In genomic region chr2:183124222-183124956, GRCh38 we compare ENCODE assay signal across 8 cellular contexts. TPM values are rescaled to one million over a fixed set of nuclear protein-coding genes. Genes with fewer than 3 reads are reported as not detected.
DNase-seq lines count a peak whose midpoint lies in the region; ATAC-seq and TF ChIP-seq lines count a peak whose summit lies in the region.

Gene NUP35, plus strand, starts transcription at chr2:183124443. Its CDS starts 15 bp downstream, at chr2:183124458.

- TF ChIP-seq CTCF in BJ (IDR thresholded peaks at IDR 0.05; ENCODE audit: insufficient read depth, low read depth, low read length) = no peak

- POLR2A ChIA-PET in BJ (lab: Charles Lee) = no interaction called here
- POLR2A ChIA-PET in activated CD4-positive, alpha-beta T cell treated with anti-CD3 and anti-CD28 coated beads, Interleukin-2, amount 10 ng/mL, durations not matched to agents 7 days and 5 days (lab: Charles Lee) = interaction anchor here (0.6 kb wide), 1 partner anchor 72 kb away, joined by 3 read pairs; no protein-coding TSS in a partner anchor

- H3K27me3 Mint-ChIP-seq in activated CD4-positive, alpha-beta T cell treated with anti-CD3 and anti-CD28 coated beads, Interleukin-2, amount 10 ng/mL, durations not matched to agents 7 days and 5 days = peaks cover 7% of the 10 kb centered on the region

- peaks cover 36% of the 10 kb centered on the region for H3K4me1 Mint-ChIP-seq in activated CD4-positive, alpha-beta T cell treated with anti-CD3 and anti-CD28 coated beads, Interleukin-2, amount 10 ng/mL, durations not matched to agents 7 days and 5 days

- ATAC-seq in GM19328 (IDR thresholded peaks at IDR 0.05; ENCODE audit: unreplicated experiment) (peak; percentile 81), HG03520 (IDR thresholded peaks at IDR 0.05; ENCODE audit: unreplicated experiment) (peak; percentile 87)

- peak; percentile 49 for DNase-seq in BJ (ENCODE audit: low read depth)
- peak; percentile 96 for DNase-seq in NCI-H69 (lab: John Stamatoyannopoulos, UW)
- DNase-seq in activated CD4-positive, alpha-beta T cell treated with anti-CD3 and anti-CD28 coated beads, Interleukin-2, amount 10 ng/mL, durations not matched to agents 7 days and 5 days = peak; percentile 87
- DNase-seq in dedifferentiated amniotic fluid mesenchymal stem cell (ENCODE audit: extremely low spot score) = peak; percentile 95
- DNase-seq in left kidney (ENCODE audit: low read depth, low spot score) = peak; percentile 97
- peak; percentile 84 to 88 for DNase-seq in stimulated activated CD4-positive, alpha-beta T cell treated with anti-CD3 and anti-CD28 coated beads, Interleukin-2, amount 100 ng/mL, for 24 hours

- H3K27ac Mint-ChIP-seq in activated CD4-positive, alpha-beta T cell treated with anti-CD3 and anti-CD28 coated beads, Interleukin-2, amount 10 ng/mL, durations not matched to agents 7 days and 5 days = peak within 1 kb of the TSS; percentile 97

- H3K36me3 ChIP-seq in BJ (ENCODE audit: control insufficient read depth, insufficient read depth, low read length) = no peaks in the 10 kb centered on the region; the same call in 1 of the 2 replicates

- H3K4me3 Mint-ChIP-seq in activated CD4-positive, alpha-beta T cell treated with anti-CD3 and anti-CD28 coated beads, Interleukin-2, amount 10 ng/mL, durations not matched to agents 7 days and 5 days = peak within 1 kb of the TSS; percentile 96

- H3K4me3 ChIP-seq in BJ (ENCODE audit: low read depth, low read length) = peak within 1 kb of the TSS; percentile 66

- H3K27me3 ChIP-seq in BJ (ENCODE audit: control insufficient read depth, insufficient read depth, low read length) = no peaks in the 10 kb centered on the region

- no peaks in the 10 kb centered on the region for H3K9me3 Mint-ChIP-seq in activated CD4-positive, alpha-beta T cell treated with anti-CD3 and anti-CD28 coated beads, Interleukin-2, amount 10 ng/mL, durations not matched to agents 7 days and 5 days

- H3K36me3 Mint-ChIP-seq in activated CD4-positive, alpha-beta T cell treated with anti-CD3 and anti-CD28 coated beads, Interleukin-2, amount 10 ng/mL, durations not matched to agents 7 days and 5 days (ENCODE audit: low read depth) = peaks cover 8% of the 10 kb centered on the region

- CTCF ChIA-PET in BJ (lab: Yijun Ruan, JAX) = no interaction called here
- CTCF ChIA-PET in activated CD4-positive, alpha-beta T cell treated with anti-CD3 and anti-CD28 coated beads, Interleukin-2, amount 10 ng/mL, durations not matched to agents 7 days and 5 days (lab: Charles Lee) = interaction anchor here (0.7 to 1.3 kb wide), 2 partner anchors 12 to 326 kb away, joined by 3 to 5 read pairs; no protein-coding TSS in a partner anchor

RNA-seq across cellular contexts. Expression of gene NUP35, which starts in this region (rescaled TPM):
- polyA plus RNA-seq in BJ (2011; rRNA removed) = 11.1 and 15.9 TPM in 2 replicates
- polyA minus RNA-seq in BJ (2011; rRNA and poly(A)+ RNA removed) = 5.5 and 8.1 TPM in 2 replicates
- total RNA-seq in activated CD4-positive, alpha-beta T cell treated with anti-CD3 and anti-CD28 coated beads, Interleukin-2, amount 10 ng/mL, durations not matched to agents 7 days and 5 days = 10 to 100 TPM; 16.9 to 18.2 TPM

Comparison
In these comparisons a context has a peak if more than half of its experiments do, and no peak if none do; other contexts are left out.
1. Peak in every context shown above with its lines: DNase-seq, ATAC-seq and H3K4me3 ChIP-seq.